8 cellular contexts compared by ENCODE assay signal in genomic region chr6:42402184-42402583, GRCh38. TPM values are rescaled to one million over a fixed set of nuclear protein-coding genes. Genes with fewer than 3 reads are reported as not detected.
DNase-seq lines count a peak whose midpoint lies in the region; ATAC-seq and FAIRE-seq lines count a peak whose summit lies in the region.

No MANE protein-coding gene starts in this region.

- no peak for FAIRE-seq in urothelium cell line (lab: Jason Lieb, UNC)

- ATAC-seq in GM19452 (IDR thresholded peaks at IDR 0.05; ENCODE audit: unreplicated experiment), result peak; percentile 88
- peak; percentile 70 for ATAC-seq in HG03469 (IDR thresholded peaks at IDR 0.05; ENCODE audit: unreplicated experiment)

- DNase-seq in activated T-cell treated with anti-CD3 and anti-CD28 coated beads, Interleukin-2, amount 50 U/mL, for 48 hours, result peak; percentile 63 to 71
- peak; percentile 30 for DNase-seq in stimulated activated CD4-positive, alpha-beta T cell treated with anti-CD3 and anti-CD28 coated beads, Interleukin-12 subunit alpha, Interleukin-12 subunit beta, amount 100 ng/mL, for 4 hours
- DNase-seq in occipital lobe (lab: John Stamatoyannopoulos, UW) (no peak), NCI-H2029 (lab: John Stamatoyannopoulos, UW) (no peak), germinal center (ENCODE audit: low spot score) (no peak), urothelium cell line (ENCODE audit: low spot score) (no peak)

RNA-seq across cellular contexts. Expression of gene TRERF1, which starts 49.5 kb away (rescaled TPM):
- 3.7 TPM for total RNA-seq in occipital lobe

Comparison
In these comparisons a context has a peak if more than half of its experiments do, and no peak if none do; other contexts are left out.
1. DNase-seq: peak in activated T-cell treated with anti-CD3 and anti-CD28 coated beads, Interleukin-2, amount 50 U/mL, for 48 hours (2 of 2) and stimulated activated CD4-positive, alpha-beta T cell treated with anti-CD3 and anti-CD28 coated beads, Interleukin-12 subunit alpha, Interleukin-12 subunit beta, amount 100 ng/mL, for 4 hours (single experiment); none in occipital lobe (single experiment), NCI-H2029 (single experiment), germinal center (single experiment) and urothelium cell line (single experiment).